13 cellular contexts compared by ENCODE assay signal in genomic region chr1:1833456-1833855, GRCh38. TPM values are rescaled to one million over a fixed set of nuclear protein-coding genes. Genes with fewer than 3 reads are reported as not detected.
DNase-seq lines count a peak whose midpoint lies in the region; ATAC-seq and TF ChIP-seq lines count a peak whose summit lies in the region.
"Had no signal": no experiment of that assay in that cellular context is flagged by ENCODE, and none has a peak within 500 bp of the region (broad histone marks: within the 10 kb centered on the region; RNA-seq: fewer than 3 reads in every experiment).

No MANE protein-coding gene starts in this region.

- H3K27ac ChIP-seq in BLaER1 treated with 17β-estradiol and CSF1 and Interleukin-3, amounts not matched to agents 10 nM and 100 nM = peak overlapping the region in 10 of 11 experiments; percentile 24 to 86 (median 78); a peak in 18 of 22 replicates
- H3K27ac ChIP-seq in aorta (ENCODE audit: low read depth in 1 of 2, low read length in 2 of 2) = no peak overlapping the region

- H3K9me3 ChIP-seq in BLaER1 treated with 17β-estradiol and CSF1 and Interleukin-3, amounts not matched to agents 10 nM and 100 nM (replicated peaks in 1 of 11) = no peaks in the 10 kb centered on the region
- no peaks in the 10 kb centered on the region for H3K9me3 ChIP-seq in aorta (ENCODE audit: control insufficient read depth, low read length)

- peak; percentile 96 for DNase-seq in NCI-H526 (lab: John Stamatoyannopoulos, UW)
- DNase-seq in effector memory CD8-positive, alpha-beta T cell = no peak
- no peak for DNase-seq in natural killer cell
- no peak for DNase-seq in foreskin melanocyte
- no peak for DNase-seq in aorta
- DNase-seq in NCI-H2171 (lab: John Stamatoyannopoulos, UW) = no peak
- DNase-seq in activated effector memory CD4-positive, alpha-beta T cell treated with Interleukin-2 at 50 U/mL for 16 hours = no peak
- DNase-seq: activated CD4-positive, alpha-beta T cell treated with anti-CD3 and anti-CD28 coated beads for 4 hours; activated naive CD4-positive, alpha-beta T cell treated with Interleukin-2 at 50 U/mL for 16 hours; KG1; stimulated activated CD4-positive, alpha-beta T cell treated with anti-CD3 and anti-CD28 coated beads, Interleukin-15, amount 100 ng/mL, for 24 hours; stimulated activated naive CD4-positive, alpha-beta T cell treated with Interleukin-2 at 50 U/mL for 16 hours had no signal

- H4K20me1 ChIP-seq in BLaER1 treated with 17β-estradiol and CSF1 and Interleukin-3, amounts not matched to agents 10 nM and 100 nM = peaks cover 76 to 100% (median 100%) of the 10 kb centered on the region in 11 experiments

- no peak for ATAC-seq in effector memory CD8-positive, alpha-beta T cell (replicated peaks)
- no peak for ATAC-seq in natural killer cell
- ATAC-seq in aorta (ENCODE audit: low FRiP score) = no peak

- WGBS in aorta, 2 donors = 79 to 81% methylated on average over 10 of the region's 10 CpGs

- TF ChIP-seq CTCF in natural killer cell (IDR thresholded peaks at IDR 0.05) = no peak

- H3K9me3 Mint-ChIP-seq in effector memory CD8-positive, alpha-beta T cell = no peaks in the 10 kb centered on the region
- no peaks in the 10 kb centered on the region for H3K9me3 Mint-ChIP-seq in natural killer cell

- H3K4me1 ChIP-seq in BLaER1 treated with 17β-estradiol and CSF1 and Interleukin-3, amounts not matched to agents 10 nM and 100 nM = peaks cover 70 to 100% (median 95%) of the 10 kb centered on the region in 10 experiments
- peaks cover 0 to 2% of the 10 kb centered on the region in 2 donors for H3K4me1 ChIP-seq in aorta (ENCODE audit: control insufficient read depth in 1 of 2, insufficient read depth in 2 of 2, low read length in 2 of 2)

- H3K36me3 ChIP-seq in BLaER1 treated with 17β-estradiol and CSF1 and Interleukin-3, amounts not matched to agents 10 nM and 100 nM = peaks cover 65 to 89% (median 82%) of the 10 kb centered on the region in 11 experiments; a peak in 21 of 22 replicates
- peaks cover 0 to 4% of the 10 kb centered on the region in 2 donors for H3K36me3 ChIP-seq in aorta (ENCODE audit: control insufficient read depth in 1 of 2, insufficient read depth in 2 of 2, low read length in 1 of 2)

- H3K4me1 Mint-ChIP-seq in effector memory CD8-positive, alpha-beta T cell (ENCODE audit: low read depth in 2 of 2) = peaks cover 31% of the 10 kb centered on the region in 2 donors
- peaks cover 35 to 42% of the 10 kb centered on the region in 2 donors for H3K4me1 Mint-ChIP-seq in natural killer cell

- H3K27me3 Mint-ChIP-seq in effector memory CD8-positive, alpha-beta T cell = no peaks in the 10 kb centered on the region
- no peaks in the 10 kb centered on the region for H3K27me3 Mint-ChIP-seq in natural killer cell (ENCODE audit: low read depth in 2 of 2)

- H3K4me3 ChIP-seq in BLaER1 treated with 17β-estradiol and CSF1 and Interleukin-3, amounts not matched to agents 10 nM and 100 nM = peak overlapping the region in 7 of 10 experiments; percentile 39 to 51 (median 45); a peak in 14 of 20 replicates
- H3K4me3 ChIP-seq in aorta (ENCODE audit: low read length in 2 of 2) = no peak overlapping the region

- intact Hi-C loops in natural killer cell (cut with micrococcal nuclease) (no loop called here), aorta (cut with DNase I) (no loop called here)

- peak overlapping the region; percentile 70 to 77 for H3K27ac Mint-ChIP-seq in effector memory CD8-positive, alpha-beta T cell
- H3K27ac Mint-ChIP-seq in natural killer cell = peak overlapping the region; percentile 50 to 59

- no peak overlapping the region for H3K4me3 Mint-ChIP-seq in effector memory CD8-positive, alpha-beta T cell
- no peak overlapping the region for H3K4me3 Mint-ChIP-seq in natural killer cell

- H3K27me3 ChIP-seq in BLaER1 treated with 17β-estradiol and CSF1 and Interleukin-3, amounts not matched to agents 10 nM and 100 nM = no peaks in the 10 kb centered on the region
- H3K27me3 ChIP-seq in aorta (ENCODE audit: control insufficient read depth in 1 of 2, insufficient read depth in 2 of 2, low read length in 1 of 2) = no peaks in the 10 kb centered on the region

- H3K9ac ChIP-seq in BLaER1 treated with 17β-estradiol and CSF1 and Interleukin-3, amounts not matched to agents 10 nM and 100 nM = peak overlapping the region in 10 of 11 experiments; percentile 22 to 80 (median 70); a peak in 18 of 22 replicates

- peaks cover 79% of the 10 kb centered on the region for H3K36me3 Mint-ChIP-seq in effector memory CD8-positive, alpha-beta T cell (ENCODE audit: insufficient read depth)
- H3K36me3 Mint-ChIP-seq in natural killer cell = no peaks in the 10 kb centered on the region

- H3K4me2 ChIP-seq in BLaER1 treated with 17β-estradiol and CSF1 and Interleukin-3, amounts not matched to agents 10 nM and 100 nM = peak overlapping the region; percentile 56 to 97 (median 89)

RNA-seq across cellular contexts. Expression of gene NADK, which starts 55.2 kb away (rescaled TPM):
- 100 to 1,000 TPM in 2 of 3 donors, 10 to 100 TPM in 1; 97.7 to 117 (median 112) TPM for total RNA-seq in natural killer cell
- total RNA-seq in aorta = 10 to 100 TPM; 76.0 to 79.2 TPM
- polyA plus RNA-seq in aorta = 10 to 100 TPM; 66.0 to 87.7 TPM

RNA-seq across cellular contexts. Expression of gene GNB1, which starts 57.4 kb away (rescaled TPM):
- 100 to 1,000 TPM; 285 to 304 (median 289) TPM for total RNA-seq in natural killer cell
- 100 to 1,000 TPM; 299 to 312 TPM for total RNA-seq in aorta
- 100 to 1,000 TPM; 142 to 197 TPM for polyA plus RNA-seq in aorta

Comparison
In these comparisons a context has a peak if more than half of its experiments do, and no peak if none do; other contexts are left out.
1. H3K27ac ChIP-seq: peak in BLaER1 treated with 17β-estradiol and CSF1 and Interleukin-3, amounts not matched to agents 10 nM and 100 nM (10 of 11); none in aorta (0 of 2).
2. H3K4me3 ChIP-seq: peak in BLaER1 treated with 17β-estradiol and CSF1 and Interleukin-3, amounts not matched to agents 10 nM and 100 nM (7 of 10); none in aorta (0 of 2).
3. DNase-seq: peak in NCI-H526 (2 of 2); none in effector memory CD8-positive, alpha-beta T cell (0 of 3), natural killer cell (single experiment), foreskin melanocyte (single experiment), aorta (0 of 2), NCI-H2171 (single experiment) and activated effector memory CD4-positive, alpha-beta T cell treated with Interleukin-2 at 50 U/mL for 16 hours (single experiment).